In the genomic region with DNA sequence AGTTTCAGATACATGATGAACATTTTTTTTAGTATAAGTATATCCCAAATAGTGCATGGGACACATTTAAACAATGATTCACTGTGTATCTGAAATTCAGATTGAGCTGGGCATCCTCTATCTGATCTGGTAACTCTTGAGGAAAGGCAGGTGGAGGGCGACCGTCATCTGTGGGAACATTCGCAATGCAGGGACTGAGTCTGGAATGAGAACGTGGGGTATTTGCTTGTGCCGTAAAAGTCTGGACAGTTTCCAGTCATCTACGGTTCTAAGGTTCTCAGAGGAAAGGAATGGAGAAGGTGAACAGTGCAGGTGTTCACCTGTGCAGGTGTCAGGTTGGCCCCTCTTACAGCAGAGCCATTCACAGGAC, we compare ENCODE assay signal across 23 cellular contexts. TPM values are rescaled to one million over a fixed set of nuclear protein-coding genes. Genes with fewer than 3 reads are reported as not detected.
"Had no signal": no experiment of that assay in that cellular context is flagged by ENCODE, and none has a peak within 500 bp of the region (broad histone marks: within the 10 kb centered on the region; RNA-seq: fewer than 3 reads in every experiment).

No MANE protein-coding gene starts in this region.

- DNase-seq: activated CD4-positive, alpha-beta memory T cell treated with anti-CD3 and anti-CD28 coated beads for 36 hours; activated CD4-positive, alpha-beta T cell treated with anti-CD3 and anti-CD28 coated beads, Interleukin-2, amount 10 ng/mL, durations not matched to agents 24 days and 14 days; activated CD4-positive, CD25-positive, alpha-beta regulatory T cell treated with anti-CD3 and anti-CD28 coated beads, Interleukin-2, amount 50 U/mL, for 72 hours; activated CD8-positive, alpha-beta memory T cell treated with anti-CD3 and anti-CD28 coated beads for 24 hours; activated effector memory CD4-positive, alpha-beta T cell treated with anti-CD3 and anti-CD28 coated beads, Interleukin-2, amount 50 U/mL, for 16 hours; activated naive CD4-positive, alpha-beta T cell treated with Interleukin-2 at 50 U/mL for 16 hours; activated naive CD8-positive, alpha-beta T cell treated with anti-CD3 and anti-CD28 coated beads, Interleukin-2, amount 50 U/mL, for 24 hours; activated T-cell treated with anti-CD3 and anti-CD28 coated beads, Interleukin-2, amount 50 U/mL, for 4 hours; amniotic stem cell; body of pancreas; central memory CD4-positive, alpha-beta T cell; Kasumi-1; NCI-H1417 treated with DMSO at 0.1 percent for 48 hours; NCI-H1694; NCI-H2081; NCI-H510A treated with DMSO at 0.1 percent for 48 hours; PC-3; SHP77 had no signal

- ATAC-seq: activated naive CD4-positive, alpha-beta T cell treated with anti-CD3 and anti-CD28 coated beads, Interleukin-2, amount 50 U/mL, for 72 hours; activated naive CD8-positive, alpha-beta T cell treated with anti-CD3 and anti-CD28 coated beads, Interleukin-2, amount 50 U/mL, for 24 hours; activated T-cell treated with anti-CD3 and anti-CD28 coated beads, Interleukin-2, amount 50 U/mL, for 4 hours; body of pancreas; K562; PC-3; WTC11 had no signal

- H3K27me3 ChIP-seq: ascending aorta had no signal

- H3K36me3 ChIP-seq: ascending aorta had no signal

- H3K9me3 ChIP-seq: ascending aorta, body of pancreas had no signal

- H3K4me1 ChIP-seq: ascending aorta, body of pancreas had no signal

- H3K4me3 ChIP-seq: ascending aorta, body of pancreas, K562 had no signal

- H3K27ac ChIP-seq: ascending aorta, body of pancreas had no signal

RNA-seq across cellular contexts. Expression of a gene that starts 22.6 kb away (rescaled TPM):
- total RNA-seq: activated CD4-positive, alpha-beta memory T cell treated with anti-CD3 and anti-CD28 coated beads for 36 hours; activated CD4-positive, alpha-beta T cell treated with anti-CD3 and anti-CD28 coated beads, Interleukin-2, amount 10 ng/mL, durations not matched to agents 24 days and 14 days; activated naive CD4-positive, alpha-beta T cell treated with anti-CD3 and anti-CD28 coated beads, Interleukin-2, amount 50 U/mL, for 72 hours; ascending aorta; body of pancreas; bronchial epithelial cell; PC-3 had no signal

RNA-seq across cellular contexts. Expression of a gene that starts 58.6 kb away (rescaled TPM):
- total RNA-seq: activated CD4-positive, alpha-beta memory T cell treated with anti-CD3 and anti-CD28 coated beads for 36 hours; activated CD4-positive, alpha-beta T cell treated with anti-CD3 and anti-CD28 coated beads, Interleukin-2, amount 10 ng/mL, durations not matched to agents 24 days and 14 days; activated naive CD4-positive, alpha-beta T cell treated with anti-CD3 and anti-CD28 coated beads, Interleukin-2, amount 50 U/mL, for 72 hours; bronchial epithelial cell; PC-3 had no signal
